Comparison of ENCODE assay signal across 9 cellular contexts in genomic region chr14:93939304-93940229, GRCh38. TPM values are rescaled to one million over a fixed set of nuclear protein-coding genes. Genes with fewer than 3 reads are reported as not detected.
DNase-seq lines count a peak whose midpoint lies in the region; ATAC-seq, FAIRE-seq and TF ChIP-seq lines count a peak whose summit lies in the region.
"Had no signal": no experiment of that assay in that cellular context is flagged by ENCODE, and none has a peak within 500 bp of the region (broad histone marks: within the 10 kb centered on the region; RNA-seq: fewer than 3 reads in every experiment).

No MANE protein-coding gene starts in this region.

- no peak overlapping the region for H3K27ac ChIP-seq in HUES48 (ENCODE audit: low read depth, low read length)
- H3K27ac ChIP-seq in small intestine (ENCODE audit: low read depth in 1 of 2, low read length in 1 of 2), result peak overlapping the region in 1 of 2 donors; percentile 48
- no peak overlapping the region for H3K27ac ChIP-seq in SJCRH30

- DNase-seq in D721Med (ENCODE audit: insufficient read length, low spot score) (peak; percentile 88), T-helper 22 cell (ENCODE audit: low read depth) (peak; percentile 65), astrocyte of the hippocampus (ENCODE audit: low read depth, low spot score) (peak; percentile 89), small intestine (peak; percentile 51), SJCRH30 (no peak)

- no peaks in the 10 kb centered on the region for H3K36me3 ChIP-seq in HUES48 (ENCODE audit: control insufficient read depth, insufficient read depth, low read length)
- no peaks in the 10 kb centered on the region for H3K36me3 ChIP-seq in small intestine (ENCODE audit: control insufficient read depth in 2 of 2, insufficient read depth in 2 of 2, low read length in 2 of 2)
- no peaks in the 10 kb centered on the region for H3K36me3 ChIP-seq in SJCRH30

- peak overlapping the region; percentile 63 for H3K4me3 ChIP-seq in HUES48 (ENCODE audit: low read depth, low read length)
- H3K4me3 ChIP-seq in iPS-11a (ENCODE audit: low read depth, low read length), result peak overlapping the region; percentile 44
- peak overlapping the region in 1 of 2 donors; percentile 35 for H3K4me3 ChIP-seq in small intestine (ENCODE audit: low read depth in 1 of 2, low read length in 2 of 2)
- H3K4me3 ChIP-seq in SJCRH30, result no peak overlapping the region

- FAIRE-seq in D721Med (lab: Jason Lieb, UNC), result no peak
- no peak for FAIRE-seq in small intestine (lab: Jason Lieb, UNC)

- ATAC-seq in GM21423 (IDR thresholded peaks at IDR 0.05; ENCODE audit: unreplicated experiment), result peak; percentile 88

- H3K9ac ChIP-seq in HUES48 (ENCODE audit: low read depth, low read length), result no peak overlapping the region; the same call in 1 of the 2 replicates

- H3K4me1 ChIP-seq in HUES48 (ENCODE audit: control insufficient read depth, insufficient read depth, low read length) (peaks cover 11% of the 10 kb centered on the region), small intestine (ENCODE audit: control insufficient read depth in 2 of 2, insufficient read depth in 1 of 2, low read depth in 1 of 2, low read length in 1 of 2) (no peaks in the 10 kb centered on the region), SJCRH30 (peaks cover 40% of the 10 kb centered on the region)

- TF ChIP-seq CTCF in D721Med (IDR thresholded peaks at IDR 0.05; ENCODE audit: insufficient read depth, missing control alignments), result peak; percentile 51

- H3K27me3 ChIP-seq in HUES48 (ENCODE audit: control insufficient read depth, insufficient read depth, low read length) (peaks cover 23% of the 10 kb centered on the region), small intestine (ENCODE audit: control insufficient read depth in 2 of 2, insufficient read depth in 2 of 2, low read length in 2 of 2) (no peaks in the 10 kb centered on the region), SJCRH30 (no peaks in the 10 kb centered on the region)

- WGBS in small intestine, 3 donors, result 9 to 12% (median 9%) methylated on average over 70 to 84 of the region's 84 CpGs

- H3K9me3 ChIP-seq in HUES48 (ENCODE audit: control insufficient read depth, insufficient read depth, low read length) (no peaks in the 10 kb centered on the region), small intestine (ENCODE audit: control insufficient read depth, low read depth) (no peaks in the 10 kb centered on the region), SJCRH30 (replicated peaks) (no peaks in the 10 kb centered on the region)

RNA-seq across cellular contexts. Expression of gene FAM181A, which starts 12.4 kb away (rescaled TPM):
- polyA plus RNA-seq in small intestine, result not detected
- not detected in 2 replicates for total RNA-seq in SJCRH30 (2014; rRNA removed; shearing (Covaris generic))
- total RNA-seq: glomerular endothelial cell had no signal

RNA-seq across cellular contexts. Expression of gene ASB2, which starts 36.8 kb away (rescaled TPM):
- polyA plus RNA-seq in small intestine, result 1 to 10 TPM; 1.3 to 5.6 (median 4.6) TPM
- total RNA-seq in SJCRH30 (2014; rRNA removed; shearing (Covaris generic)), result 2.3 and 2.4 TPM in 2 replicates

RNA-seq across cellular contexts. Expression of gene CCDC197, which starts 57.5 kb away (rescaled TPM):
- not detected for polyA plus RNA-seq in small intestine
- total RNA-seq in SJCRH30 (2014; rRNA removed; shearing (Covaris generic)), result not detected in 2 replicates
- total RNA-seq: glomerular endothelial cell had no signal

Comparison
In these comparisons a context has a peak if more than half of its experiments do, and no peak if none do; other contexts are left out.
1. DNase-seq: peak in D721Med (single experiment), T-helper 22 cell (single experiment), astrocyte of the hippocampus (single experiment) and small intestine (single experiment); none in SJCRH30 (0 of 2).